ENCODE assay signal across 27 cellular contexts in the genomic region with DNA sequence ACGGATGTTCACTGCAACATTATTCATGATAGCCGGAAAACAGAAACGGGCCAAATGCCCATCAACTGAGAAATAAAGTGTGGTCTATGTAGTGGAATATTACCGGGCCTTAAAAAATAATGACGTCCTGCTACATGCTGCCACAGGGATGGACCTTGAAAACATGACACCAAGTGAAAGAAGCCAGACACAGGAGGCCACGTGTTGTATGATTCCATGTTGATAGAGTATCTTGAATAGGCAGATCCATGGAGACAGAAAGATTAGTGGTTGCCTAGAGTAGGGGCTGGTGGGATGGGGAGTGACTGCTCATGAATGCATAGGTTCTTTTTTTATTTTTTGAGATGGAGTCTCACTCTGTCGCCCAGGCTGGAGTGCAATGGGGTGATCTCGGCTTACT. TPM values are rescaled to one million over a fixed set of nuclear protein-coding genes. Genes with fewer than 3 reads are reported as not detected.
"Had no signal": no experiment of that assay in that cellular context is flagged by ENCODE, and none has a peak within 500 bp of the region (broad histone marks: within the 10 kb centered on the region; RNA-seq: fewer than 3 reads in every experiment).

No MANE protein-coding gene starts in this region.

- FAIRE-seq: kidney had no signal

- H3K9ac ChIP-seq: neural progenitor cell, parathyroid adenoma had no signal

- H3K27ac ChIP-seq: coronary artery, gastrocnemius medialis, left lung, neural progenitor cell, parathyroid adenoma, right atrium auricular region, sigmoid colon, thoracic aorta, tibial nerve, upper lobe of right lung, vagina had no signal

- ATAC-seq: gastrocnemius medialis; left lung; naive thymus-derived CD8-positive, alpha-beta T cell; stimulated activated effector memory CD8-positive, alpha-beta T cell treated with anti-CD3 and anti-CD28 coated beads, Interleukin-12 subunit alpha, Interleukin-12 subunit beta, amount 100 ng/mL, for 72 hours; upper lobe of right lung had no signal

- H3K9me3 Mint-ChIP-seq: central memory CD8-positive, alpha-beta T cell; naive thymus-derived CD8-positive, alpha-beta T cell; neural progenitor cell; stimulated activated effector memory CD8-positive, alpha-beta T cell treated with anti-CD3 and anti-CD28 coated beads, Interleukin-12 subunit alpha, Interleukin-12 subunit beta, amount 100 ng/mL, for 72 hours had no signal

- H3K4me3 ChIP-seq: coronary artery, gastrocnemius medialis, left lung, neural progenitor cell, right atrium auricular region, sigmoid colon, thoracic aorta, tibial nerve, upper lobe of right lung, vagina had no signal

- DNase-seq: dorsolateral prefrontal cortex; effector CD4-positive, alpha-beta T cell; gastrocnemius medialis; head of caudate nucleus; kidney; left lung; mesendoderm; naive thymus-derived CD8-positive, alpha-beta T cell; sigmoid colon; stimulated activated CD4-positive, alpha-beta T cell treated with anti-CD3 and anti-CD28 coated beads, Interleukin-2, amount 100 ng/mL, for 24 hours; stimulated activated CD4-positive, alpha-beta T cell treated with anti-CD3 and anti-CD28 coated beads, Interleukin-4, amount 100 ng/mL, for 24 hours; stimulated activated naive CD4-positive, alpha-beta T cell treated with Interleukin-2 at 50 U/mL for 16 hours; upper lobe of right lung had no signal

- H3K36me3 ChIP-seq: gastrocnemius medialis, neural progenitor cell, right atrium auricular region, upper lobe of right lung, vagina had no signal

- H3K4me3 Mint-ChIP-seq: central memory CD8-positive, alpha-beta T cell; stimulated activated effector memory CD8-positive, alpha-beta T cell treated with anti-CD3 and anti-CD28 coated beads, Interleukin-12 subunit alpha, Interleukin-12 subunit beta, amount 100 ng/mL, for 72 hours had no signal

- H2AFZ ChIP-seq: neural progenitor cell, parathyroid adenoma had no signal

- H3K27me3 Mint-ChIP-seq: central memory CD8-positive, alpha-beta T cell; progenitor cell of endocrine pancreas had no signal

- H3K9me3 ChIP-seq: gastrocnemius medialis, left lung, right atrium auricular region, sigmoid colon, thoracic aorta, tibial nerve, upper lobe of right lung, vagina had no signal

- H3K27ac Mint-ChIP-seq: neural progenitor cell; stimulated activated effector memory CD8-positive, alpha-beta T cell treated with anti-CD3 and anti-CD28 coated beads, Interleukin-12 subunit alpha, Interleukin-12 subunit beta, amount 100 ng/mL, for 72 hours had no signal

- H3K4me2 ChIP-seq: neural progenitor cell had no signal

- H3K27me3 ChIP-seq: dorsolateral prefrontal cortex, gastrocnemius medialis, left lung, neural progenitor cell, right atrium auricular region, sigmoid colon, tibial nerve, upper lobe of right lung, vagina had no signal

RNA-seq across cellular contexts. Expression of gene TSKS, which starts 7.4 kb away (rescaled TPM):
- total RNA-seq: chondrocyte, glomerular endothelial cell, myocyte, osteoblast, progenitor cell of endocrine pancreas, thoracic aorta had no signal
